Comparison of ENCODE assay signal across 11 cellular contexts in the genomic region with DNA sequence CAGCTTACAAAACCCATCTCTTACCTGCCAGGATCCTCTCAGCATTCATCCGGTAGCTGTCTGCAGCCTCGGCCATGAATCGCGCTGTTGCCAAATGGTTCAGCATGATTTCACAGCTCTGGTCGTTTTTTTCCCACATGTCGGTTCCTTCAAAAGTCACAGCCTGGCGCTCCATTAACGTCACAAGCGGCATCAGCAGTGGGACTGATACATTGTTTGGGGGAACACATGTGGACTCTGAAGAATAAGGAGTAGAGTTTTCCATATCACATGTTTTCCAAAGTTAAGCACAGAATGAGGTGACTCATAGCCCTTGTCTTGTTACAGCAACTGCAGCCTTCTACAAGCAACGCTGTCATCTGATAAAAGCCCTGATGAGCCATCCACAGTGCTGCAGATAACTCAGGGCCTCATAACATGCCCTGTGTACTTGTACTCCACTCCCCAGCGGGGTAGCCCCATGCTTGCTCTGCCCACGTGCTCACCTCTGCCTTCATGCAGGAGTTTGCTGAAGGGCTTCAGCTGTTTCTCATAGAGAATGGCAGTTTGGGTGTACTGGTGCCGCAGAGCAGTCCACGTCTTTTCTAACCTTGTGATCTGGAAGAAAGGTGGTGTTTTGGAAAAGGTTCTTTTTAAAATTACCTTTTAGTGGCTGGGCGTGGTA.
DNase-seq lines count a peak whose midpoint lies in the region; ATAC-seq and TF ChIP-seq lines count a peak whose summit lies in the region.
"Had no signal": no experiment of that assay in that cellular context is flagged by ENCODE, and none has a peak within 500 bp of the region (broad histone marks: within the 10 kb centered on the region; RNA-seq: fewer than 3 reads in every experiment).

No MANE protein-coding gene starts in this region.

- no peak for DNase-seq in activated naive CD8-positive, alpha-beta T cell treated with anti-CD3 and anti-CD28 coated beads, Interleukin-2, amount 50 U/mL, for 24 hours
- DNase-seq in activated naive CD8-positive, alpha-beta T cell treated with anti-CD3 and anti-CD28 coated beads for 36 hours, result no peak
- DNase-seq in cerebellum (ENCODE audit: low spot score) (peak; percentile 8), left lung (no peak), vagina (ENCODE audit: extremely low spot score in 2 of 2) (no peak), germinal center (ENCODE audit: low spot score) (no peak), SHP77 (lab: John Stamatoyannopoulos, UW) (no peak)
- DNase-seq: RPMI8226 had no signal

- no peaks in the 10 kb centered on the region for H3K27me3 Mint-ChIP-seq in activated naive CD8-positive, alpha-beta T cell treated with anti-CD3 and anti-CD28 coated beads, Interleukin-2, amount 50 U/mL, for 24 hours
- H3K27me3 Mint-ChIP-seq in activated naive CD8-positive, alpha-beta T cell treated with anti-CD3 and anti-CD28 coated beads for 36 hours, result no peaks in the 10 kb centered on the region
- H3K27me3 Mint-ChIP-seq: activated T-helper 17 cell treated with anti-CD3 and anti-CD28 coated beads, Interleukin-2, amount 50 U/mL, for 72 hours had no signal

- H3K9me3 ChIP-seq in left lung, result no peaks in the 10 kb centered on the region
- H3K9me3 ChIP-seq in vagina, result no peaks in the 10 kb centered on the region

- H3K27ac ChIP-seq in left lung (peak overlapping the region; percentile 47 to 55), vagina (peak overlapping the region; percentile 65)
- H3K27ac ChIP-seq: HL-60 had no signal

- intact Hi-C loops in left lung (cut with DNase I) (no loop called here), vagina (cut with DNase I) (no loop called here)

- H3K36me3 ChIP-seq in left lung (peaks cover 0 to 62% of the 10 kb centered on the region in 2 donors), vagina (peaks cover 0 to 46% of the 10 kb centered on the region in 2 donors)

- peak; percentile 86 for ATAC-seq in activated naive CD8-positive, alpha-beta T cell treated with anti-CD3 and anti-CD28 coated beads, Interleukin-2, amount 50 U/mL, for 24 hours
- ATAC-seq in left lung (peak; percentile 77), GM19455 (IDR thresholded peaks at IDR 0.05; ENCODE audit: unreplicated experiment) (no peak)
- ATAC-seq: activated T-helper 17 cell treated with anti-CD3 and anti-CD28 coated beads, Interleukin-2, amount 50 U/mL, for 72 hours had no signal

- peaks cover 2% of the 10 kb centered on the region for H3K36me3 Mint-ChIP-seq in activated naive CD8-positive, alpha-beta T cell treated with anti-CD3 and anti-CD28 coated beads, Interleukin-2, amount 50 U/mL, for 24 hours (ENCODE audit: low read depth)
- no peaks in the 10 kb centered on the region for H3K36me3 Mint-ChIP-seq in activated naive CD8-positive, alpha-beta T cell treated with anti-CD3 and anti-CD28 coated beads for 36 hours

- H3K9me3 Mint-ChIP-seq in activated naive CD8-positive, alpha-beta T cell treated with anti-CD3 and anti-CD28 coated beads, Interleukin-2, amount 50 U/mL, for 24 hours, result no peaks in the 10 kb centered on the region
- no peaks in the 10 kb centered on the region for H3K9me3 Mint-ChIP-seq in activated naive CD8-positive, alpha-beta T cell treated with anti-CD3 and anti-CD28 coated beads for 36 hours
- H3K9me3 Mint-ChIP-seq: activated T-helper 17 cell treated with anti-CD3 and anti-CD28 coated beads, Interleukin-2, amount 50 U/mL, for 72 hours had no signal

- H3K4me1 ChIP-seq in left lung, result peaks cover 4 to 12% of the 10 kb centered on the region in 2 donors
- H3K4me1 ChIP-seq in vagina, result peaks cover 10% of the 10 kb centered on the region

- no peaks in the 10 kb centered on the region for H3K27me3 ChIP-seq in left lung
- no peaks in the 10 kb centered on the region for H3K27me3 ChIP-seq in vagina

- TF ChIP-seq POLR2A in vagina (IDR thresholded peaks at IDR 0.05), result no peak

- no peak overlapping the region for H3K27ac Mint-ChIP-seq in activated naive CD8-positive, alpha-beta T cell treated with anti-CD3 and anti-CD28 coated beads, Interleukin-2, amount 50 U/mL, for 24 hours
- H3K27ac Mint-ChIP-seq in activated naive CD8-positive, alpha-beta T cell treated with anti-CD3 and anti-CD28 coated beads for 36 hours, result no peak overlapping the region
- H3K27ac Mint-ChIP-seq: activated T-helper 17 cell treated with anti-CD3 and anti-CD28 coated beads, Interleukin-2, amount 50 U/mL, for 72 hours had no signal

- no peak overlapping the region for H3K4me3 ChIP-seq in left lung
- no peak overlapping the region for H3K4me3 ChIP-seq in vagina

- H3K4me3 Mint-ChIP-seq in activated naive CD8-positive, alpha-beta T cell treated with anti-CD3 and anti-CD28 coated beads, Interleukin-2, amount 50 U/mL, for 24 hours, result no peak overlapping the region
- H3K4me3 Mint-ChIP-seq in activated naive CD8-positive, alpha-beta T cell treated with anti-CD3 and anti-CD28 coated beads for 36 hours, result no peak overlapping the region
- H3K4me3 Mint-ChIP-seq: activated T-helper 17 cell treated with anti-CD3 and anti-CD28 coated beads, Interleukin-2, amount 50 U/mL, for 72 hours had no signal

- no peaks in the 10 kb centered on the region for H3K4me1 Mint-ChIP-seq in activated naive CD8-positive, alpha-beta T cell treated with anti-CD3 and anti-CD28 coated beads, Interleukin-2, amount 50 U/mL, for 24 hours
- no peaks in the 10 kb centered on the region for H3K4me1 Mint-ChIP-seq in activated naive CD8-positive, alpha-beta T cell treated with anti-CD3 and anti-CD28 coated beads for 36 hours
- H3K4me1 Mint-ChIP-seq: activated T-helper 17 cell treated with anti-CD3 and anti-CD28 coated beads, Interleukin-2, amount 50 U/mL, for 72 hours had no signal

- TF ChIP-seq CTCF in left lung (IDR thresholded peaks at IDR 0.05) (no peak), vagina (IDR thresholded peaks at IDR 0.05) (no peak)
